8 cellular contexts compared by ENCODE assay signal in the genomic region with DNA sequence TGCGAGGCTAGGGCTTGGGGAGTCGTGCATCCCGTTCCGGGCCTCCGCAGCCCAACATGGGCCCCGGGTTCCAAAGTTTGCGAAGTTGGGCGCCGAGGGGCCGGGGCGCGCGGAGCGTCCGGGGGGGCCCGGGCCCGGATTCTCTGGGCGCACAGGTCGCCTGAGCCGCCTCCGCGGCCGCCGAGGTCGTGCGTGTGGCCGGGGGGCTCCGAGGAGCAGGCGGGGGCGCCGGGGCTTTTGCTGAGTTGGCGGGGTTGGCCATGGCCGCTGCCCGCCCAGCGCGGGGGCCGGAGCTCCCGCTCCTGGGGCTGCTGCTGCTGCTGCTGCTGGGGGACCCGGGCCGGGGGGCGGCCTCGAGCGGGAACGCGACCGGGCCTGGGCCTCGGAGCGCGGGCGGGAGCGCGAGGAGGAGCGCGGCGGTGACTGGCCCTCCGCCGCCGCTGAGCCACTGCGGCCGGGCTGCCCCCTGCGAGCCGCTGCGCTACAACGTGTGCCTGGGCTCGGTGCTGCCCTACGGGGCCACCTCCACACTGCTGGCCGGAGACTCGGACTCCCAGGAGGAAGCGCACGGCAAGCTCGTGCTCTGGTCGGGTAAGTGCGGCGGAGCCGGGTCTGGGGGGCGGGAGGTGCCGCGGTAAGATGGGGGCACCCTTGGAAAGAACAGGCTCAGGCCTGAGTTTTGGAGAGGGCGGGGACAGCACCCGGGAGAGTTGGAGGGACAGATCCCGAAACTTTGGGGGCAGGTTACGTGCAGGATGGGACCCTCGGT. TPM values are rescaled to one million over a fixed set of nuclear protein-coding genes. Genes with fewer than 3 reads are reported as not detected.
DNase-seq lines count a peak whose midpoint lies in the region; ATAC-seq and TF ChIP-seq lines count a peak whose summit lies in the region.

No MANE protein-coding gene starts in this region.

- peak; percentile 51 for ATAC-seq in left lung
- no peak for ATAC-seq in GM21381 (IDR thresholded peaks at IDR 0.05; ENCODE audit: unreplicated experiment)

- no peak for TF ChIP-seq POLR2A in thyroid gland (IDR thresholded peaks at IDR 0.05)

- no peak for TF ChIP-seq CTCF in C4-2B (conservative IDR thresholded peaks at IDR 0.05)
- TF ChIP-seq CTCF in HFF-Myc (IDR thresholded peaks at IDR 0.05; ENCODE audit: low read depth, low read length, missing control alignments), result no peak
- TF ChIP-seq CTCF in brain (conservative IDR thresholded peaks at IDR 0.05), result no peak
- TF ChIP-seq CTCF in left lung (IDR thresholded peaks at IDR 0.05), result no peak
- no peak for TF ChIP-seq CTCF in thyroid gland (IDR thresholded peaks at IDR 0.05)

- no peaks in the 10 kb centered on the region for H3K9me3 ChIP-seq in left lung
- H3K9me3 ChIP-seq in thyroid gland, result no peaks in the 10 kb centered on the region

- H3K4me3 ChIP-seq in HFF-Myc (replicated peaks; ENCODE audit: low read depth, low read length) (peak overlapping the region; percentile 69), left lung (peak overlapping the region; percentile 48 to 75), thyroid gland (replicated peaks in 1 of 3) (peak overlapping the region; percentile 41 to 86 (median 68))

- H3K27ac Mint-ChIP-seq in brain, result peak overlapping the region; percentile 87 to 95 (median 93)

- peak overlapping the region; percentile 50 for H3K27ac ChIP-seq in C4-2B
- no peak overlapping the region for H3K27ac ChIP-seq in left lung
- peak overlapping the region in 2 of 3 donors; percentile 25 to 37 for H3K27ac ChIP-seq in thyroid gland

- H3K4me1 ChIP-seq in left lung, result peaks cover 0 to 20% of the 10 kb centered on the region in 2 donors
- H3K4me1 ChIP-seq in thyroid gland, result peaks cover 0 to 13% of the 10 kb centered on the region in 2 donors

- WGBS in thyroid gland, 2 donors, result 2 to 3% methylated on average over 8 to 20 of the region's 83 CpGs

- H3K36me3 ChIP-seq in left lung (no peaks in the 10 kb centered on the region), thyroid gland (no peaks in the 10 kb centered on the region)

- intact Hi-C loops in left lung (cut with DNase I), result no loop called here
- intact Hi-C loops in thyroid gland (cut with DNase I), result no loop called here

- H3K27me3 ChIP-seq in left lung, result peaks cover 22 to 76% of the 10 kb centered on the region in 2 donors
- no peaks in the 10 kb centered on the region for H3K27me3 ChIP-seq in thyroid gland

- peaks cover 0 to 4% (median 0%) of the 10 kb centered on the region in 5 experiments for H3K9me3 Mint-ChIP-seq in brain

- DNase-seq in HFF-Myc (ENCODE audit: extremely low read depth, low read depth) (no peak), left lung (no peak), thyroid gland (peak; percentile 33 to 36), SKM-1 treated with dmso at 0.1 percent for 144 hours (lab: John Stamatoyannopoulos, UW; ENCODE audit: unreplicated experiment) (no peak), Kasumi-1 (lab: John Stamatoyannopoulos, UW) (no peak)

- peaks cover 10% of the 10 kb centered on the region for H3K27me3 Mint-ChIP-seq in brain

- peaks cover 32% of the 10 kb centered on the region for H3K4me1 Mint-ChIP-seq in brain

- peaks cover 22% of the 10 kb centered on the region for H3K36me3 Mint-ChIP-seq in brain

- peak overlapping the region; percentile 89 to 98 (median 95) for H3K4me3 Mint-ChIP-seq in brain

RNA-seq across cellular contexts. Expression of a gene that starts 0.6 kb away (rescaled TPM):
- 6.1 TPM for polyA plus RNA-seq in brain (ENCODE audit: insufficient read depth, low read depth, low replicate concordance)
- total RNA-seq in left lung, result 10 to 100 TPM in 1 of 2 donors, 1 to 10 TPM in 1; 5.1 to 14.7 TPM
- 10 to 100 TPM; 10.5 to 17.4 (median 14.7) TPM for total RNA-seq in thyroid gland

RNA-seq across cellular contexts. Expression of a gene that starts 35.8 kb away (rescaled TPM):
- polyA plus RNA-seq in brain (ENCODE audit: insufficient read depth, low read depth, low replicate concordance), result 21.2 TPM
- 100 to 1,000 TPM in 1 of 2 donors, 10 to 100 TPM in 1; 61.6 to 219 TPM for total RNA-seq in left lung
- 100 to 1,000 TPM in 2 of 4 donors, 10 to 100 TPM in 2; 83.2 to 149 (median 101) TPM for total RNA-seq in thyroid gland

RNA-seq across cellular contexts. Expression of a gene that starts 44.6 kb away (rescaled TPM):
- polyA plus RNA-seq in brain (ENCODE audit: insufficient read depth, low read depth, low replicate concordance), result 15.1 TPM
- total RNA-seq in left lung, result 1 to 10 TPM; 2.3 to 4.5 TPM
- 10 to 100 TPM in 2 of 4 donors, 1 to 10 TPM in 2; 5.0 to 20.4 (median 10.4) TPM for total RNA-seq in thyroid gland

Comparison
In these comparisons a context has a peak if more than half of its experiments do, and no peak if none do; other contexts are left out.
1. H3K27ac ChIP-seq: peak in C4-2B (single experiment) and thyroid gland (2 of 3); none in left lung (0 of 2).
2. DNase-seq: peak in thyroid gland (2 of 2); none in HFF-Myc (single experiment), left lung (0 of 2), SKM-1 treated with dmso at 0.1 percent for 144 hours (single experiment) and Kasumi-1 (0 of 2).
3. Peak in every context shown above with its lines, with median percentiles within 50 percentile points of each other: H3K4me3 ChIP-seq.